8 cellular contexts compared by ENCODE assay signal in genomic region chr11:65860278-65861164, GRCh38. TPM values are rescaled to one million over a fixed set of nuclear protein-coding genes. Genes with fewer than 3 reads are reported as not detected.
A peak's percentile ranks its signal among the peaks of the same experiment; 100 is the strongest.
DNase-seq lines count a peak whose midpoint lies in the region; ATAC-seq and TF ChIP-seq lines count a peak whose summit lies in the region.

Gene MUS81, plus strand, starts transcription at chr11:65860433. Its CDS starts 321 bp downstream, at chr11:65860754.

- peaks cover 5 to 52% (median 46%) of the 10 kb centered on the region in 6 donors for H3K36me3 ChIP-seq in spleen

- peak in 2 of 3 donors; percentile 42 to 55 for TF ChIP-seq POLR2A in spleen (IDR thresholded peaks at IDR 0.05)

- H3K9me3 ChIP-seq in spleen: no peaks in the 10 kb centered on the region

- H3K4me3 ChIP-seq in GM08714 (ENCODE audit: low read length) (peak within 1 kb of the TSS; percentile 82), spleen (peak within 1 kb of the TSS; percentile 86 to 100 (median 99))

- H3K27me3 ChIP-seq in spleen (replicated peaks in 1 of 7): no peaks in the 10 kb centered on the region

- intact Hi-C loops in spleen (cut with DNase I; ENCODE audit: low total_unique reads): no loop called here

- peaks cover 26 to 70% (median 58%) of the 10 kb centered on the region in 6 donors for H3K4me1 ChIP-seq in spleen

- WGBS in spleen, 5 donors: 0 to 1% (median 0%) methylated on average over 33 to 78 of the region's 78 CpGs

- ATAC-seq in HG03039 (IDR thresholded peaks at IDR 0.05; ENCODE audit: unreplicated experiment): peak; percentile 27
- ATAC-seq in GM19467 (IDR thresholded peaks at IDR 0.05; ENCODE audit: unreplicated experiment): no peak

- H3K27ac ChIP-seq in caudate nucleus (ENCODE audit: low read depth, low read length): peak within 1 kb of the TSS; percentile 98
- peak within 1 kb of the TSS; percentile 93 to 99 (median 97) for H3K27ac ChIP-seq in spleen

- DNase-seq in NCI-H446 (lab: John Stamatoyannopoulos, UW) (peak; percentile 95 to 98), caudate nucleus (lab: John Stamatoyannopoulos, UW) (peak in 60 of 61 donors; percentile 37 to 94 (median 85)), inferior parietal cortex (ENCODE audit: extremely low spot score) (peak; percentile 95), spleen (peak; percentile 99)
- DNase-seq in activated CD4-positive, CD25-positive, alpha-beta regulatory T cell (lab: John Stamatoyannopoulos, UW): peak; percentile 91 to 94 (median 92)

- peak; percentile 85 to 96 (median 94) for TF ChIP-seq CTCF in spleen (IDR thresholded peaks at IDR 0.05 in 8 of 11, conservative IDR thresholded peaks at IDR 0.05 in 3 of 11)

RNA-seq across cellular contexts. Expression of gene MUS81, which starts in this region (rescaled TPM):
- total RNA-seq in spleen: 10 to 100 TPM; 54.8 to 77.3 (median 65.5) TPM
- 10 to 100 TPM; 71.2 to 93.5 (median 89.5) TPM for polyA plus RNA-seq in spleen
